Comparison of ENCODE assay signal across 16 cellular contexts in genomic region chr4:59969909-59970308, GRCh38.
DNase-seq lines count a peak whose midpoint lies in the region; ATAC-seq and TF ChIP-seq lines count a peak whose summit lies in the region.
"Had no signal": no experiment of that assay in that cellular context is flagged by ENCODE, and none has a peak within 500 bp of the region (broad histone marks: within the 10 kb centered on the region; RNA-seq: fewer than 3 reads in every experiment).

No MANE protein-coding gene starts in this region.

- no peak overlapping the region for H3K56ac ChIP-seq in H9 (ENCODE audit: insufficient read length, low read depth, low read length)

- H3K14ac ChIP-seq in H9 (ENCODE audit: insufficient read depth, low read length): no peak overlapping the region

- H3K4me1 ChIP-seq in breast epithelium (no peaks in the 10 kb centered on the region), heart right ventricle (peaks cover 0 to 11% (median 0%) of the 10 kb centered on the region in 9 donors), left lung (no peaks in the 10 kb centered on the region), H9 (ENCODE audit: insufficient read depth, low read length) (no peaks in the 10 kb centered on the region)
- H3K4me1 ChIP-seq: A549, Caco-2 had no signal

- H3K23ac ChIP-seq in H9 (ENCODE audit: insufficient read length, low read depth, low read length): no peak overlapping the region

- H2BK20ac ChIP-seq in H9 (ENCODE audit: low read depth, low read length, poor library complexity, severe bottlenecking): no peak overlapping the region

- H3K4me2 ChIP-seq in H9 (ENCODE audit: insufficient read depth, insufficient read length, low read length): no peak overlapping the region
- H3K4me2 ChIP-seq: A549 had no signal

- no peak overlapping the region for H3K4ac ChIP-seq in H9 (ENCODE audit: low read depth, low read length)

- no peak overlapping the region for H2AK5ac ChIP-seq in H9 (ENCODE audit: insufficient read length, low read length)

- H3K4me3 Mint-ChIP-seq in MCF 10A (ENCODE audit: unreplicated experiment) (no peak overlapping the region), H9 (no peak overlapping the region)
- H3K4me3 Mint-ChIP-seq: CD4-positive, alpha-beta T cell; IgD-negative memory B cell had no signal

- H3K27ac Mint-ChIP-seq in MCF 10A (ENCODE audit: low read depth, unreplicated experiment): peak overlapping the region; percentile 27
- H3K27ac Mint-ChIP-seq in H9: no peak overlapping the region
- H3K27ac Mint-ChIP-seq: CD4-positive, alpha-beta T cell; IgD-negative memory B cell had no signal

- WGBS in heart right ventricle, 2 donors: 50 to 65% methylated on average over 3 of the region's 3 CpGs
- no CpG with 5 or more reads among the region's 3 CpGs for WGBS in H9 (ENCODE audit: extremely low coverage, insufficient read length, low lambda C conversion rate)

- H4K91ac ChIP-seq in H9 (ENCODE audit: insufficient read length, low read depth, low read length): no peak overlapping the region

- ATAC-seq in heart right ventricle: peak in 6 of 8 donors; percentile 75 to 94 (median 81)
- peak; percentile 60 for ATAC-seq in left lung
- no peak for ATAC-seq in GM18907 (IDR thresholded peaks at IDR 0.05; ENCODE audit: unreplicated experiment)
- ATAC-seq: A549, HepG2 had no signal

- H4K5ac ChIP-seq in H9 (ENCODE audit: insufficient read length, low read depth, low read length): no peak overlapping the region

- TF ChIP-seq POLR2A in breast epithelium (IDR thresholded peaks at IDR 0.05): no peak

- H2BK12ac ChIP-seq in H9 (ENCODE audit: insufficient read length, low read depth, low read length): no peak overlapping the region

- H3K23me2 ChIP-seq in H9 (ENCODE audit: insufficient read length, low read depth, low read length, poor library complexity, severe bottlenecking): no peaks in the 10 kb centered on the region

- no peak overlapping the region for H3K27ac ChIP-seq in breast epithelium
- peak overlapping the region in 2 of 10 donors; percentile 35 to 46 for H3K27ac ChIP-seq in heart right ventricle
- no peak overlapping the region for H3K27ac ChIP-seq in left lung
- H3K27ac ChIP-seq in H9 (ENCODE audit: insufficient read length, low read depth, low read length): no peak overlapping the region
- H3K27ac ChIP-seq: 22Rv1, A549, C4-2B had no signal

- no peak for TF ChIP-seq CTCF in MCF 10A (IDR thresholded peaks at IDR 0.05; ENCODE audit: unreplicated experiment)
- TF ChIP-seq CTCF in breast epithelium (IDR thresholded peaks at IDR 0.05): no peak
- TF ChIP-seq CTCF in heart right ventricle (IDR thresholded peaks at IDR 0.05): no peak
- no peak for TF ChIP-seq CTCF in left lung (IDR thresholded peaks at IDR 0.05)
- no peak for TF ChIP-seq CTCF in H9 (conservative IDR thresholded peaks at IDR 0.05)

- no peaks in the 10 kb centered on the region for H3K27me3 ChIP-seq in breast epithelium
- no peaks in the 10 kb centered on the region for H3K27me3 ChIP-seq in heart right ventricle
- H3K27me3 ChIP-seq in left lung: no peaks in the 10 kb centered on the region
- no peaks in the 10 kb centered on the region for H3K27me3 ChIP-seq in H9 (ENCODE audit: insufficient read depth, low read length)

- no peak overlapping the region for H2BK5ac ChIP-seq in H9 (ENCODE audit: insufficient read length, low read length)

- no peak overlapping the region for H2AFZ ChIP-seq in H9 (ENCODE audit: low read length)

- no peak overlapping the region for H3K18ac ChIP-seq in H9 (ENCODE audit: insufficient read length, low read depth, low read length)

- no TSS peak for BruUV-seq in MCF 10A (replicated peaks; lab: Mats Ljungman, UMichigan)

- H3K9me3 ChIP-seq in breast epithelium (no peaks in the 10 kb centered on the region), heart right ventricle (peaks cover 0 to 6% (median 0%) of the 10 kb centered on the region in 11 donors), left lung (no peaks in the 10 kb centered on the region), H9 (ENCODE audit: control insufficient read depth, low read depth, low read length) (no peaks in the 10 kb centered on the region)
- H3K9me3 ChIP-seq: A549, Caco-2, HAP-1 had no signal

- no peak overlapping the region for H2BK120ac ChIP-seq in H9 (ENCODE audit: low read depth, low read length, poor library complexity, severe bottlenecking)

- H3K36me3 Mint-ChIP-seq in MCF 10A (ENCODE audit: insufficient read depth, unreplicated experiment) (no peaks in the 10 kb centered on the region), H9 (ENCODE audit: insufficient read depth in 1 of 3, low read depth in 3 of 3) (no peaks in the 10 kb centered on the region; a peak in 1 of 7 replicates)
- H3K36me3 Mint-ChIP-seq: IgD-negative memory B cell had no signal

- no peaks in the 10 kb centered on the region for H3K79me2 ChIP-seq in H9 (ENCODE audit: insufficient read depth, low read length)

- no peaks in the 10 kb centered on the region for H4K20me1 ChIP-seq in H9 (ENCODE audit: control insufficient read depth, insufficient read depth, insufficient read length)

- DNase-seq in MCF 10A (ENCODE audit: unreplicated experiment): no peak
- DNase-seq in breast epithelium (ENCODE audit: low spot score in 2 of 2): no peak
- peak in 1 of 2 donors; percentile 44 for DNase-seq in heart right ventricle
- no peak for DNase-seq in left lung
- DNase-seq in activated CD4-positive, alpha-beta T cell treated with anti-CD3 and anti-CD28 coated beads, Interleukin-2, amount 50 U/mL, for 1 hour: no peak
- no peak for DNase-seq in H9
- DNase-seq: AML-193; Caco-2; CD4-positive, alpha-beta T cell had no signal

- H4K8ac ChIP-seq in H9 (replicated peaks; ENCODE audit: insufficient read length, low read depth, low read length): no peak overlapping the region

- H3K79me1 ChIP-seq in H9 (ENCODE audit: insufficient read depth, low read depth, low read length, poor library complexity, severe bottlenecking): no peaks in the 10 kb centered on the region

- intact Hi-C loops in MCF 10A (cut with micrococcal nuclease): no loop called here
- intact Hi-C loops in breast epithelium (cut with DNase I; ENCODE audit: low total_unique reads): no loop called here
- intact Hi-C loops in heart right ventricle (cut with DNase I): no loop called here
- intact Hi-C loops in left lung (cut with DNase I): no loop called here

- H3K9me3 Mint-ChIP-seq in MCF 10A (ENCODE audit: unreplicated experiment): no peaks in the 10 kb centered on the region
- H3K9me3 Mint-ChIP-seq in H9: no peaks in the 10 kb centered on the region

- no peaks in the 10 kb centered on the region for H3K27me3 Mint-ChIP-seq in MCF 10A (ENCODE audit: insufficient read depth, unreplicated experiment)
- H3K27me3 Mint-ChIP-seq in H9 (ENCODE audit: low read depth): no peaks in the 10 kb centered on the region
- H3K27me3 Mint-ChIP-seq: CD4-positive, alpha-beta T cell; IgD-negative memory B cell had no signal

- no peak overlapping the region for H3K4me3 ChIP-seq in breast epithelium
- H3K4me3 ChIP-seq in heart right ventricle: no peak overlapping the region
- no peak overlapping the region for H3K4me3 ChIP-seq in left lung
- H3K4me3 ChIP-seq: A549, HAP-1 had no signal

- H3K9ac ChIP-seq in H9 (ENCODE audit: extremely low read depth, insufficient read length, low read length): no peak overlapping the region

- POLR2A ChIA-PET in MCF 10A (lab: Yijun Ruan, JAX): no interaction called here

- no peaks in the 10 kb centered on the region for H3K4me1 Mint-ChIP-seq in MCF 10A (ENCODE audit: insufficient read depth, unreplicated experiment)
- H3K4me1 Mint-ChIP-seq in H9: no peaks in the 10 kb centered on the region
- H3K4me1 Mint-ChIP-seq: IgD-negative memory B cell had no signal

- CTCF ChIA-PET in MCF 10A (lab: Yijun Ruan, JAX): no interaction called here

- no peaks in the 10 kb centered on the region for H3K36me3 ChIP-seq in breast epithelium
- no peaks in the 10 kb centered on the region for H3K36me3 ChIP-seq in heart right ventricle
- H3K36me3 ChIP-seq in left lung: no peaks in the 10 kb centered on the region
- H3K36me3 ChIP-seq: HAP-1 had no signal

- H2BK15ac ChIP-seq in H9 (ENCODE audit: low read depth, low read length): no peak overlapping the region

- H3T11ph ChIP-seq in H9 (ENCODE audit: low read length): no peak overlapping the region
